Comparison of ENCODE assay signal across 10 cellular contexts in the genomic region with DNA sequence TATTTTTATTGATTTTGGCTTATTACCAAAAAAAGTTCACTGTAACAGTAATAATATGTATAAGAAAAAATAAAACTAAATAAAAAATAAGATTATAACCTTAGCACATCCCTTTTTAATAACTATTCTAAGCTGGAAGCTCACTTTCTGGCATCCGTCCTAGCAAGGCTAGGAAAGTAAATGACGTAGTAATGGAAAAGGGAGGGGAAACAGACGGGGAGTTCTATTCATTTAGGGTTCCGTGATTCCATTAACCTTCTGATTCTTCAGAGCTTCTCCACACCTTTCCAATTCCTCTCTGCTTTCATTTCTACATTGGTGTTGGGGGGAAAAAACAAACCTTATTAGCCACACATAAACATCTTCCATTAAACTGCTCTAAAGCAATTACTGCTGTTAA.
DNase-seq lines count a peak whose midpoint lies in the region; ATAC-seq and TF ChIP-seq lines count a peak whose summit lies in the region.
"Had no signal": no experiment of that assay in that cellular context is flagged by ENCODE, and none has a peak within 500 bp of the region (broad histone marks: within the 10 kb centered on the region; RNA-seq: fewer than 3 reads in every experiment).

No MANE protein-coding gene starts in this region.

- no peaks in the 10 kb centered on the region for H3K9me3 Mint-ChIP-seq in Caco-2 (ENCODE audit: unreplicated experiment)
- H3K9me3 Mint-ChIP-seq in activated CD4-positive, alpha-beta memory T cell treated with anti-CD3 and anti-CD28 coated beads for 36 hours: no peaks in the 10 kb centered on the region

- no peak overlapping the region for H3K27ac Mint-ChIP-seq in Caco-2 (ENCODE audit: unreplicated experiment)
- H3K27ac Mint-ChIP-seq in activated CD4-positive, alpha-beta memory T cell treated with anti-CD3 and anti-CD28 coated beads for 36 hours: no peak overlapping the region

- H3K27me3 ChIP-seq in Caco-2 (replicated peaks; ENCODE audit: control insufficient read depth, insufficient read depth, low read length): no peaks in the 10 kb centered on the region
- H3K27me3 ChIP-seq in esophagus muscularis mucosa: no peaks in the 10 kb centered on the region

- H3K36me3 ChIP-seq in Caco-2 (ENCODE audit: control insufficient read depth, insufficient read depth, low read length): no peaks in the 10 kb centered on the region
- H3K36me3 ChIP-seq in esophagus muscularis mucosa: no peaks in the 10 kb centered on the region

- H3K4me3 ChIP-seq in Caco-2 (ENCODE audit: low read depth, low read length): no peak overlapping the region
- H3K4me3 ChIP-seq in esophagus muscularis mucosa: peak overlapping the region; percentile 38 to 53 (median 48)
- H3K4me3 ChIP-seq: SK-N-MC had no signal

- no peak for TF ChIP-seq POLR2A in esophagus muscularis mucosa (IDR thresholded peaks at IDR 0.05; ENCODE audit: low read depth)

- POLR2A ChIA-PET in Caco-2 (lab: Charles Lee): no interaction called here
- POLR2A ChIA-PET in activated CD4-positive, alpha-beta memory T cell treated with anti-CD3 and anti-CD28 coated beads for 36 hours (lab: Charles Lee): no interaction called here

- WGBS in esophagus muscularis mucosa: 23% methylated on average over 4 of the region's 4 CpGs

- CTCF ChIA-PET in Caco-2 (lab: Charles Lee): interaction anchor here (1.1 kb wide), 1 partner anchor 242 kb away, joined by 3 read pairs; no protein-coding TSS in a partner anchor
- CTCF ChIA-PET in activated CD4-positive, alpha-beta memory T cell treated with anti-CD3 and anti-CD28 coated beads for 36 hours (lab: Charles Lee): no interaction called here

- intact Hi-C loops in Caco-2 (cut with micrococcal nuclease; ENCODE audit: unreplicated experiment) (no loop called here), esophagus muscularis mucosa (cut with DNase I) (no loop called here)
- intact Hi-C loops in activated CD4-positive, alpha-beta memory T cell treated with anti-CD3 and anti-CD28 coated beads for 36 hours (cut with micrococcal nuclease): no loop called here

- no peak for TF ChIP-seq CTCF in Caco-2 (IDR thresholded peaks at IDR 0.05; ENCODE audit: insufficient read depth in 1 of 2, low read depth in 1 of 2, low read length in 1 of 2, severe bottlenecking in 1 of 2, unreplicated experiment in 1 of 2)
- TF ChIP-seq CTCF in esophagus muscularis mucosa (IDR thresholded peaks at IDR 0.05): no peak
- no peak for TF ChIP-seq CTCF in GM10266 (IDR thresholded peaks at IDR 0.05; ENCODE audit: control insufficient read depth, insufficient read depth, low read depth, missing control alignments)

- H3K4me3 Mint-ChIP-seq in Caco-2 (ENCODE audit: unreplicated experiment): peak overlapping the region; percentile 59
- no peak overlapping the region for H3K4me3 Mint-ChIP-seq in activated CD4-positive, alpha-beta memory T cell treated with anti-CD3 and anti-CD28 coated beads for 36 hours

- peaks cover 11% of the 10 kb centered on the region for H3K27me3 Mint-ChIP-seq in Caco-2 (ENCODE audit: insufficient read depth, unreplicated experiment)
- H3K27me3 Mint-ChIP-seq in activated CD4-positive, alpha-beta memory T cell treated with anti-CD3 and anti-CD28 coated beads for 36 hours: peaks cover 9% of the 10 kb centered on the region

- H3K9me3 ChIP-seq in Caco-2 (no peaks in the 10 kb centered on the region), esophagus muscularis mucosa (no peaks in the 10 kb centered on the region)

- TF ChIP-seq EP300 in esophagus muscularis mucosa (IDR thresholded peaks at IDR 0.05): no peak

- peak overlapping the region in 1 of 4 donors; percentile 22 for H3K27ac ChIP-seq in esophagus muscularis mucosa (replicated peaks in 1 of 4)
- H3K27ac ChIP-seq: SK-N-MC had no signal

- no peak for ATAC-seq in GM18502 (IDR thresholded peaks at IDR 0.05; ENCODE audit: poor library complexity, unreplicated experiment)

- no peak for DNase-seq in Caco-2
- DNase-seq in NCI-H226: peak; percentile 26
- DNase-seq in esophagus muscularis mucosa (ENCODE audit: extremely low spot score): no peak
- peak; percentile 27 for DNase-seq in putamen (ENCODE audit: low spot score)
- DNase-seq in activated CD4-positive, alpha-beta memory T cell treated with anti-CD3 and anti-CD28 coated beads for 36 hours: no peak
- no peak for DNase-seq in activated naive CD4-positive, alpha-beta T cell treated with anti-CD3 and anti-CD28 coated beads, Interleukin-2, amount 50 U/mL, for 16 hours
- DNase-seq in GM10266 (ENCODE audit: extremely low spot score): no peak
- DNase-seq: central memory CD4-positive, alpha-beta T cell had no signal

- H3K4me1 ChIP-seq in Caco-2: no peaks in the 10 kb centered on the region
- H3K4me1 ChIP-seq in esophagus muscularis mucosa: peaks cover 0 to 8% (median 0%) of the 10 kb centered on the region in 4 donors

- BruUV-seq in Caco-2 (replicated peaks; lab: Mats Ljungman, UMichigan): no TSS peak

- no peaks in the 10 kb centered on the region for H3K36me3 Mint-ChIP-seq in Caco-2 (ENCODE audit: insufficient read depth, unreplicated experiment)
- no peaks in the 10 kb centered on the region for H3K36me3 Mint-ChIP-seq in activated CD4-positive, alpha-beta memory T cell treated with anti-CD3 and anti-CD28 coated beads for 36 hours

- no peaks in the 10 kb centered on the region for H3K4me1 Mint-ChIP-seq in Caco-2 (ENCODE audit: low read depth, unreplicated experiment)
- peaks cover 8% of the 10 kb centered on the region for H3K4me1 Mint-ChIP-seq in activated CD4-positive, alpha-beta memory T cell treated with anti-CD3 and anti-CD28 coated beads for 36 hours (ENCODE audit: low read depth)

Comparison
In these comparisons a context has a peak if more than half of its experiments do, and no peak if none do; other contexts are left out.
1. DNase-seq: peak in NCI-H226 (single experiment) and putamen (single experiment); none in Caco-2 (0 of 2), esophagus muscularis mucosa (single experiment), activated CD4-positive, alpha-beta memory T cell treated with anti-CD3 and anti-CD28 coated beads for 36 hours (single experiment), activated naive CD4-positive, alpha-beta T cell treated with anti-CD3 and anti-CD28 coated beads, Interleukin-2, amount 50 U/mL, for 16 hours (single experiment) and GM10266 (single experiment).